Comparison of ENCODE assay signal across 18 cellular contexts in genomic region chr16:450800-451512, GRCh38. TPM values are rescaled to one million over a fixed set of nuclear protein-coding genes. Genes with fewer than 3 reads are reported as not detected.
DNase-seq lines count a peak whose midpoint lies in the region; ATAC-seq, FAIRE-seq and TF ChIP-seq lines count a peak whose summit lies in the region.
"Had no signal": no experiment of that assay in that cellular context is flagged by ENCODE, and none has a peak within 500 bp of the region (broad histone marks: within the 10 kb centered on the region; RNA-seq: fewer than 3 reads in every experiment).

No MANE protein-coding gene starts in this region.

- TF ChIP-seq CTCF in HEK293 (tag by site-specific recombination; IDR thresholded peaks at IDR 0.05) (no peak), K562 (IDR thresholded peaks at IDR 0.05 in 2 of 3, conservative IDR thresholded peaks at IDR 0.05 in 1 of 3; ENCODE audit: insufficient read depth in 2 of 3, low read depth in 1 of 3, low read length in 3 of 3) (no peak), nephron (IDR thresholded peaks at IDR 0.05; ENCODE audit: unreplicated experiment in 3 of 3) (no peak)

- no TSS peak for BruUV-seq in K562 (replicated peaks; lab: Mats Ljungman, UMichigan)

- CTCF ChIA-PET in HEK293 (lab: Yijun Ruan, JAX) = interaction anchor here (1.2 kb wide), 1 partner anchor 37 kb away, joined by 3 read pairs; no protein-coding TSS in a partner anchor
- CTCF ChIA-PET in K562 (lab: Yijun Ruan, JAX; ENCODE audit: low intra/inter-chr PET ratio) = no interaction called here

- no peak for TF ChIP-seq POLR2A in K562 (conservative IDR thresholded peaks at IDR 0.05)

- peaks cover 4% of the 10 kb centered on the region for H3K36me3 Mint-ChIP-seq in nephron (ENCODE audit: low read depth)
- H3K36me3 Mint-ChIP-seq: T-cell had no signal

- H3K4me1 ChIP-seq in HEK293 (ENCODE audit: control insufficient read depth, insufficient read depth, low read length) (peaks cover 15% of the 10 kb centered on the region), K562 (replicated peaks in 1 of 2; ENCODE audit: control insufficient read depth in 2 of 2, insufficient read depth in 2 of 2, low read length in 2 of 2) (peaks cover 0 to 3% of the 10 kb centered on the region in 2 experiments; a peak in 2 of 5 replicates)
- H3K4me1 ChIP-seq: ascending aorta had no signal

- peak; percentile 95 for DNase-seq in NCI-H2107 treated with DMSO at 0.1 percent for 48 hours (lab: John Stamatoyannopoulos, UW; ENCODE audit: unreplicated experiment)
- peak in 1 of 4 experiments; percentile 22 for DNase-seq in K562 (ENCODE audit: extremely low read depth in 1 of 4, low spot score in 3 of 4)
- DNase-seq in T-helper 1 cell = no peak
- no peak for DNase-seq in HK-2 (ENCODE audit: unreplicated experiment)
- no peak for DNase-seq in occipital lobe (lab: John Stamatoyannopoulos, UW)
- DNase-seq: activated CD4-positive, alpha-beta T cell treated with anti-CD3 and anti-CD28 coated beads for 48 hours; endodermal cell; left ventricle myocardium superior; MM.1S; substantia nigra; T-cell had no signal

- WGBS in K562 (ENCODE audit: insufficient coverage, low coverage, missing lambda C conversion rate) = 64% methylated on average over 13 of the region's 14 CpGs

- FAIRE-seq in K562 (lab: Jason Lieb, UNC) = no peak

- H3K9me3 Mint-ChIP-seq in nephron = no peaks in the 10 kb centered on the region
- H3K9me3 Mint-ChIP-seq: activated T-helper 17 cell treated with anti-CD3 and anti-CD28 coated beads, Interleukin-2, amount 50 U/mL, for 72 hours; endodermal cell; neural crest cell; T-cell had no signal

- H3K27ac Mint-ChIP-seq in nephron = peak overlapping the region; percentile 65 to 87 (median 73)
- H3K27ac Mint-ChIP-seq: activated T-helper 17 cell treated with anti-CD3 and anti-CD28 coated beads, Interleukin-2, amount 50 U/mL, for 72 hours; endodermal cell; T-cell had no signal

- no peaks in the 10 kb centered on the region for H4K20me1 ChIP-seq in K562 (replicated peaks; ENCODE audit: control insufficient read depth, insufficient read depth, low read length)

- H3K27ac ChIP-seq in HEK293 (ENCODE audit: extremely low read depth, low read depth, low read length) (peak overlapping the region; percentile 64; the same call in 1 of the 2 replicates), K562 (ENCODE audit: extremely low read depth, low read depth, low read length) (no peak overlapping the region)
- H3K27ac ChIP-seq: ascending aorta, PC-9 had no signal

- H3K4me1 Mint-ChIP-seq in nephron = peaks cover 8% of the 10 kb centered on the region
- H3K4me1 Mint-ChIP-seq: activated T-helper 17 cell treated with anti-CD3 and anti-CD28 coated beads, Interleukin-2, amount 50 U/mL, for 72 hours; endodermal cell had no signal

- H3K4me3 ChIP-seq in HEK293 (ENCODE audit: low read depth, low read length) (no peak overlapping the region), K562 (no peak overlapping the region)
- H3K4me3 ChIP-seq: ascending aorta, PC-9 had no signal

- ATAC-seq in K562 = no peak
- no peak for ATAC-seq in GM21825 (IDR thresholded peaks at IDR 0.05; ENCODE audit: unreplicated experiment)
- ATAC-seq: activated T-helper 17 cell treated with anti-CD3 and anti-CD28 coated beads, Interleukin-2, amount 50 U/mL, for 72 hours; left ventricle myocardium superior; T-cell had no signal

- no peak overlapping the region for H3K9ac ChIP-seq in K562 (ENCODE audit: insufficient read depth in 1 of 2, low read depth in 2 of 2, low read length in 2 of 2)

- H3K4me2 ChIP-seq in K562 (ENCODE audit: insufficient read depth, low read length) = no peak overlapping the region
- H3K4me2 ChIP-seq: PC-9 had no signal

- intact Hi-C loops in K562 (cut with micrococcal nuclease) = no loop called here

- no peaks in the 10 kb centered on the region for H3K9me1 ChIP-seq in K562 (ENCODE audit: control insufficient read depth, insufficient read depth, low read length)

- H3K27me3 Mint-ChIP-seq in nephron (ENCODE audit: low read depth) = no peaks in the 10 kb centered on the region
- H3K27me3 Mint-ChIP-seq: activated T-helper 17 cell treated with anti-CD3 and anti-CD28 coated beads, Interleukin-2, amount 50 U/mL, for 72 hours; T-cell had no signal

- peaks cover 3% of the 10 kb centered on the region; the same call in 1 of the 3 replicates for H3K79me2 ChIP-seq in K562 (ENCODE audit: control insufficient read depth, insufficient read depth, low read length)

- no peak for TF ChIP-seq RAD21 in K562 (CRISPR knock-in tag; conservative IDR thresholded peaks at IDR 0.05 in 1 of 2, IDR thresholded peaks at IDR 0.05 in 1 of 2)

- no peak overlapping the region for H2AFZ ChIP-seq in K562 (ENCODE audit: low read depth, low read length)
- H2AFZ ChIP-seq: PC-9 had no signal

- TF ChIP-seq EP300 in K562 (IDR thresholded peaks at IDR 0.05; ENCODE audit: low read length) = no peak

- no peaks in the 10 kb centered on the region; a peak in 1 of 3 replicates for H3K36me3 ChIP-seq in HEK293 (ENCODE audit: control insufficient read depth in 2 of 2, insufficient read depth in 1 of 2, low read length in 2 of 2)
- no peaks in the 10 kb centered on the region for H3K36me3 ChIP-seq in K562 (ENCODE audit: control insufficient read depth, insufficient read depth, low read length)
- H3K36me3 ChIP-seq: ascending aorta had no signal

- H3K9me3 ChIP-seq in HEK293 (ENCODE audit: control insufficient read depth, insufficient read depth, low read depth, low read length) = no peaks in the 10 kb centered on the region
- H3K9me3 ChIP-seq in K562 (replicated peaks; ENCODE audit: control insufficient read depth, insufficient read depth, low read depth, low read length) = no peaks in the 10 kb centered on the region
- H3K9me3 ChIP-seq: ascending aorta had no signal

- H3K27me3 ChIP-seq in K562 (ENCODE audit: control insufficient read depth in 2 of 2, insufficient read depth in 2 of 2, low read length in 2 of 2) = no peaks in the 10 kb centered on the region
- H3K27me3 ChIP-seq: ascending aorta had no signal

- POLR2A ChIA-PET in HEK293 (lab: Yijun Ruan, JAX) (interaction anchor here (0.6 to 0.9 kb wide), 2 partner anchors 23 to 39 kb away, joined by 3 to 5 read pairs; no protein-coding TSS in a partner anchor), K562 (lab: Yijun Ruan, JAX) (interaction anchor here (1.1 to 1.8 kb wide), 3 partner anchors 9 to 14 kb away, joined by 4 to 7 read pairs (median 4); no protein-coding TSS in a partner anchor)

- H3K4me3 Mint-ChIP-seq in nephron = no peak overlapping the region
- H3K4me3 Mint-ChIP-seq: activated T-helper 17 cell treated with anti-CD3 and anti-CD28 coated beads, Interleukin-2, amount 50 U/mL, for 72 hours; endodermal cell; neural crest cell; T-cell had no signal

- in situ Hi-C loops in K562 (cut with MboI) = no loop called here

RNA-seq across cellular contexts. Expression of gene RAB11FIP3, which starts 25.5 kb away (rescaled TPM):
- total RNA-seq in K562 (2011; cell fraction: chromatin; rRNA removed; ENCODE audit: low replicate concordance) = 31.6 and 47.9 TPM in 2 replicates
- total RNA-seq in K562 (2011; cell fraction: nucleolus; rRNA removed) = 20.2 and 23.6 TPM in 2 replicates
- 13.9 and 17.7 TPM in 2 replicates for total RNA-seq in K562 (2011; cell fraction: nucleoplasm; rRNA removed)
- total RNA-seq in K562 (2014; rRNA removed) (6.5 and 7.2 TPM in 2 replicates), K562 (2014; rRNA removed; fragmentation: Illumina TruSeq; extraction: Trizol) (2.6 and 4.3 TPM in 2 replicates), K562 (2015; rRNA removed; fragmentation: Illumina TruSeq; extraction: Trizol) (5.3 and 5.9 TPM in 2 replicates), K562 (2021) (10.5 and 13.1 TPM in 2 replicates), occipital lobe (25.6 TPM)
- polyA plus RNA-seq in K562 (2011; rRNA removed) (2.7 and 3.1 TPM in 2 replicates), K562 (2014; fragmentation: Illumina TruSeq; extraction: Trizol) (4.3 and 7.0 TPM in 2 replicates), K562 (2014; fragmentation: Nextera tagmentation; extraction: Ambion mirVana) (under 1 TPM; 0.46 TPM), K562 (2014; rRNA removed) (5.2 and 10.7 TPM in 2 replicates)
- 2.2 and 3.4 TPM in 2 replicates for polyA plus RNA-seq in K562 (2011; cell fraction: cytosol; rRNA removed)
- 8.8 and 12.6 TPM in 2 replicates for polyA plus RNA-seq in K562 (2011; cell fraction: nucleus; rRNA removed)
- 8.4 and 12.7 TPM in 2 replicates for polyA plus RNA-seq in K562 (2012)
- polyA minus RNA-seq in K562 (2011; rRNA and poly(A)+ RNA removed) = 1.9 and 2.8 TPM in 2 replicates
- 4.1 and 5.0 TPM in 2 replicates for polyA minus RNA-seq in K562 (2011; cell fraction: cytosol; rRNA and poly(A)+ RNA removed)
- 3.8 and 4.4 TPM in 2 replicates for polyA minus RNA-seq in K562 (2011; cell fraction: nucleus; rRNA and poly(A)+ RNA removed)

RNA-seq across cellular contexts. Expression of gene DECR2, which starts 49.3 kb away (rescaled TPM):
- 27.0 and 84.4 TPM in 2 replicates for total RNA-seq in K562 (2011; cell fraction: chromatin; rRNA removed; ENCODE audit: low replicate concordance)
- 49.9 and 50.8 TPM in 2 replicates for total RNA-seq in K562 (2011; cell fraction: nucleolus; rRNA removed)
- total RNA-seq in K562 (2011; cell fraction: nucleoplasm; rRNA removed) = 40.5 and 41.6 TPM in 2 replicates
- total RNA-seq in K562 (2014; rRNA removed) (16.8 and 18.4 TPM in 2 replicates), K562 (2014; rRNA removed; fragmentation: Illumina TruSeq; extraction: Trizol) (3.2 and 5.6 TPM in 2 replicates), K562 (2015; rRNA removed; fragmentation: Illumina TruSeq; extraction: Trizol) (10.3 and 10.6 TPM in 2 replicates), K562 (2021) (22.9 and 23.1 TPM in 2 replicates), occipital lobe (7.6 TPM)
- polyA plus RNA-seq in K562 (2011; rRNA removed) (13.9 and 21.6 TPM in 2 replicates), K562 (2014; fragmentation: Illumina TruSeq; extraction: Trizol) (6.9 and 13.4 TPM in 2 replicates), K562 (2014; fragmentation: Nextera tagmentation; extraction: Ambion mirVana) (1 to 10 TPM; 1.0 to 2.1 TPM), K562 (2014; rRNA removed) (31.9 and 33.1 TPM in 2 replicates)
- 22.5 and 45.9 TPM in 2 replicates for polyA plus RNA-seq in K562 (2011; cell fraction: cytosol; rRNA removed)
- 71.0 and 103 TPM in 2 replicates for polyA plus RNA-seq in K562 (2011; cell fraction: nucleus; rRNA removed)
- 18.3 and 22.5 TPM in 2 replicates for polyA plus RNA-seq in K562 (2012)
- 1.9 and 3.6 TPM in 2 replicates for polyA minus RNA-seq in K562 (2011; rRNA and poly(A)+ RNA removed)
- 7.8 and 10.6 TPM in 2 replicates for polyA minus RNA-seq in K562 (2011; cell fraction: cytosol; rRNA and poly(A)+ RNA removed)
- 10.1 and 11.2 TPM in 2 replicates for polyA minus RNA-seq in K562 (2011; cell fraction: nucleus; rRNA and poly(A)+ RNA removed)

RNA-seq across cellular contexts. Expression of gene NME4, which starts 54.0 kb away (rescaled TPM):
- total RNA-seq in K562 (2011; cell fraction: chromatin; rRNA removed; ENCODE audit: low replicate concordance) = 39.0 and 108 TPM in 2 replicates
- total RNA-seq in K562 (2011; cell fraction: nucleolus; rRNA removed) = 83.4 and 88.0 TPM in 2 replicates
- 67.1 and 101 TPM in 2 replicates for total RNA-seq in K562 (2011; cell fraction: nucleoplasm; rRNA removed)
- total RNA-seq in K562 (2014; rRNA removed) (211 and 255 TPM in 2 replicates), K562 (2014; rRNA removed; fragmentation: Illumina TruSeq; extraction: Trizol) (50.2 and 61.5 TPM in 2 replicates), K562 (2015; rRNA removed; fragmentation: Illumina TruSeq; extraction: Trizol) (145 and 151 TPM in 2 replicates), K562 (2021) (189 and 206 TPM in 2 replicates), occipital lobe (15.4 TPM)
- polyA plus RNA-seq in K562 (2011; rRNA removed) (139 and 160 TPM in 2 replicates), K562 (2014; fragmentation: Illumina TruSeq; extraction: Trizol) (135 and 223 TPM in 2 replicates), K562 (2014; fragmentation: Nextera tagmentation; extraction: Ambion mirVana) (10 to 100 TPM; 15.4 to 17.5 TPM), K562 (2014; rRNA removed) (264 and 339 TPM in 2 replicates)
- polyA plus RNA-seq in K562 (2011; cell fraction: cytosol; rRNA removed) = 277 and 663 TPM in 2 replicates
- polyA plus RNA-seq in K562 (2011; cell fraction: nucleus; rRNA removed) = 165 and 221 TPM in 2 replicates
- polyA plus RNA-seq in K562 (2012) = 211 and 279 TPM in 2 replicates
- polyA minus RNA-seq in K562 (2011; rRNA and poly(A)+ RNA removed) = 23.2 and 37.8 TPM in 2 replicates
- polyA minus RNA-seq in K562 (2011; cell fraction: cytosol; rRNA and poly(A)+ RNA removed) = 60.9 and 70.8 TPM in 2 replicates
- 32.2 and 35.7 TPM in 2 replicates for polyA minus RNA-seq in K562 (2011; cell fraction: nucleus; rRNA and poly(A)+ RNA removed)

Comparison
In these comparisons a context has a peak if more than half of its experiments do, and no peak if none do; other contexts are left out.
1. Of the 44 proteins assayed by ChIP-seq in both K562 and HEK293: peak only in K562: none; only in HEK293: MYNN and ZNF561; in both: none; in neither: 42.